ENCODE assay signal across 30 cellular contexts in the genomic region with DNA sequence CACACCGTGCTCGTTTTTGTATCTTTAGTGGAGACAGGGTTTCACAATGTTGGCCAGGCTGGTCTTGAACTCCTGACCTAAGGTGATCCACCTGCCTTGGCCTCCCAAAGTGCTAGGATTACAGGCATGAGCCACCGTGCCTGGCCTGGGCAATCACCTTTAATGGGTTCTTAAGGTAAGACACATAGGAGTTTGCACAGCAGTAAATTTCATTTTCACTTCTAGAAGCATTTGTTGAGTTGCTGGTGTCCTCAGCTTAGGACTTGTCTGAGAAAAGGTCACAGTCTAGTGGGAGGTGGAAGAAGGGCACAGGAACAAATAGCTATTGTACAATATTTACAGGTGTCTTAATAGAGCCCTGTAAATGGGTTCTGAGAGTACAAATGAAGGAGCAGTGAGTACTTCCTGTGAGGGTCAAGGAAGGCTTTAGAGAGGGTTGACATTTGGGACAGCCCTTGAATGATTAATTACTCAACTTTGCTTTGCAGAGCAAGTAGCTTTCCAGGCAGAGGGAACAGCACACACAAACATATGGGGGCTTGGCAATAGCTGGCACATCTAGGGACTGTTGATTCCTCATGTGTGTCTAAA.
"Had no signal": no experiment of that assay in that cellular context is flagged by ENCODE, and none has a peak within 500 bp of the region (broad histone marks: within the 10 kb centered on the region; RNA-seq: fewer than 3 reads in every experiment).

No MANE protein-coding gene starts in this region.

- H3K4me3 ChIP-seq: ascending aorta, breast epithelium, cardiac muscle cell, colonic mucosa, dorsolateral prefrontal cortex had no signal

- H3K36me3 ChIP-seq: ascending aorta, breast epithelium, cardiac muscle cell, colonic mucosa had no signal

- H3K27ac ChIP-seq: ascending aorta, breast epithelium, cardiac muscle cell, colonic mucosa, dorsolateral prefrontal cortex had no signal

- DNase-seq: activated CD4-positive, alpha-beta memory T cell treated with anti-CD3 and anti-CD28 coated beads, Interleukin-2, amount 10 ng/mL, durations not matched to agents 7 days and 5 days; activated CD4-positive, alpha-beta T cell treated with anti-CD3 and anti-CD28 coated beads for 4 hours; activated CD4-positive, alpha-beta T cell treated with anti-CD3 and anti-CD28 coated beads, Interleukin-2, amount 10 ng/mL, durations not matched to agents 7 days and 5 days; activated CD4-positive, alpha-beta T cell treated with anti-CD3 and anti-CD28 coated beads, Interleukin-2, amount 50 U/mL, for 4 hours; activated CD4-positive, CD25-positive, alpha-beta regulatory T cell; activated CD4-positive, CD25-positive, alpha-beta regulatory T cell treated with anti-CD3 and anti-CD28 coated beads, Interleukin-2, amount 50 U/mL, for 72 hours; activated CD8-positive, alpha-beta memory T cell treated with anti-CD3 and anti-CD28 coated beads, Interleukin-2, amount 50 U/mL, for 48 hours; activated gamma-delta T cell; activated naive CD4-positive, alpha-beta T cell; activated naive CD4-positive, alpha-beta T cell treated with anti-CD3 and anti-CD28 coated beads, Interleukin-2, amount 10 ng/mL, durations not matched to agents 7 days and 5 days; activated naive CD8-positive, alpha-beta T cell treated with anti-CD3 and anti-CD28 coated beads, Interleukin-2, amount 10 ng/mL, durations not matched to agents 7 days and 5 days; activated T-cell treated with anti-CD3 and anti-CD28 coated beads for 4 hours; activated T-cell treated with anti-CD3 and anti-CD28 coated beads, Interleukin-2, amount 50 U/mL, for 24 hours; activated T-cell treated with anti-CD3 and anti-CD28 coated beads, Interleukin-2, amount 50 U/mL, for 72 hours; central memory CD4-positive, alpha-beta T cell; cerebellar nuclear complex; colonic mucosa; dorsolateral prefrontal cortex; effector memory CD4-positive, alpha-beta T cell; endodermal cell; foreskin fibroblast; T-helper 1 cell; T-helper 17 cell; T1000 had no signal

- FAIRE-seq: frontal cortex had no signal

- ATAC-seq: activated naive CD4-positive, alpha-beta T cell treated with anti-CD3 and anti-CD28 coated beads, Interleukin-2, amount 50 U/mL, for 72 hours; activated T-cell treated with anti-CD3 and anti-CD28 coated beads, Interleukin-2, amount 50 U/mL, for 72 hours; esophagus mucosa; T-helper 17 cell had no signal

- H3K9me3 ChIP-seq: ascending aorta, breast epithelium, colonic mucosa had no signal

- H3K27me3 ChIP-seq: ascending aorta had no signal

- H3K4me1 ChIP-seq: ascending aorta, breast epithelium, colonic mucosa had no signal
